Comparison of ENCODE assay signal across 9 cellular contexts in genomic region chr3:43997788-43998373, GRCh38.
A peak's percentile ranks its signal among the peaks of the same experiment; 100 is the strongest.
DNase-seq lines count a peak whose midpoint lies in the region; ATAC-seq lines count a peak whose summit lies in the region.
"Had no signal": no experiment of that assay in that cellular context is flagged by ENCODE, and none has a peak within 500 bp of the region (broad histone marks: within the 10 kb centered on the region; RNA-seq: fewer than 3 reads in every experiment).

No MANE protein-coding gene starts in this region.

- no peaks in the 10 kb centered on the region for H3K9me3 ChIP-seq in iPS DF 6.9 (ENCODE audit: control insufficient read depth, insufficient read depth, low read length)
- H3K9me3 ChIP-seq: vagina had no signal

- peaks cover 86% of the 10 kb centered on the region for H3K27me3 Mint-ChIP-seq in activated CD4-positive, alpha-beta T cell treated with anti-CD3 and anti-CD28 coated beads, Interleukin-2, amount 10 ng/mL, durations not matched to agents 7 days and 5 days
- H3K27me3 Mint-ChIP-seq in activated CD4-positive, alpha-beta memory T cell treated with anti-CD3 and anti-CD28 coated beads, Interleukin-2, amount 10 ng/mL, durations not matched to agents 7 days and 5 days = peaks cover 83% of the 10 kb centered on the region
- H3K27me3 Mint-ChIP-seq in stimulated activated naive CD8-positive, alpha-beta T cell treated with anti-CD3 and anti-CD28 coated beads, Interleukin-15, amount 100 ng/mL, for 72 hours = peaks cover 100% of the 10 kb centered on the region

- H3K4me3 ChIP-seq in iPS DF 6.9 (ENCODE audit: low read length) = peak overlapping the region; percentile 64; the same call in 1 of the 2 replicates

- H3K27me3 ChIP-seq in iPS DF 6.9 (ENCODE audit: control insufficient read depth, insufficient read depth, low read length) = peaks cover 45% of the 10 kb centered on the region
- H3K27me3 ChIP-seq: vagina had no signal

- H3K4me1 ChIP-seq in iPS DF 6.9 (ENCODE audit: control insufficient read depth, insufficient read depth, low read length) = peaks cover 9% of the 10 kb centered on the region

- H3K9me3 Mint-ChIP-seq in activated CD4-positive, alpha-beta T cell treated with anti-CD3 and anti-CD28 coated beads, Interleukin-2, amount 10 ng/mL, durations not matched to agents 7 days and 5 days = peaks cover 7% of the 10 kb centered on the region
- no peaks in the 10 kb centered on the region for H3K9me3 Mint-ChIP-seq in activated CD4-positive, alpha-beta memory T cell treated with anti-CD3 and anti-CD28 coated beads, Interleukin-2, amount 10 ng/mL, durations not matched to agents 7 days and 5 days
- no peaks in the 10 kb centered on the region for H3K9me3 Mint-ChIP-seq in stimulated activated naive CD8-positive, alpha-beta T cell treated with anti-CD3 and anti-CD28 coated beads, Interleukin-15, amount 100 ng/mL, for 72 hours

- peaks cover 9% of the 10 kb centered on the region for H3K36me3 Mint-ChIP-seq in activated CD4-positive, alpha-beta T cell treated with anti-CD3 and anti-CD28 coated beads, Interleukin-2, amount 10 ng/mL, durations not matched to agents 7 days and 5 days (ENCODE audit: low read depth)
- H3K36me3 Mint-ChIP-seq in activated CD4-positive, alpha-beta memory T cell treated with anti-CD3 and anti-CD28 coated beads, Interleukin-2, amount 10 ng/mL, durations not matched to agents 7 days and 5 days (ENCODE audit: low read depth) = peaks cover 8% of the 10 kb centered on the region

- no peak for DNase-seq in activated CD4-positive, alpha-beta T cell treated with anti-CD3 and anti-CD28 coated beads, Interleukin-2, amount 10 ng/mL, durations not matched to agents 7 days and 5 days
- DNase-seq in activated CD4-positive, alpha-beta T cell treated with anti-CD3 and anti-CD28 coated beads, Interleukin-2, amount 50 U/mL, for 1 hour = no peak
- DNase-seq in activated CD4-positive, alpha-beta memory T cell treated with anti-CD3 and anti-CD28 coated beads, Interleukin-2, amount 10 ng/mL, durations not matched to agents 7 days and 5 days = no peak
- DNase-seq in iPS DF 6.9 (ENCODE audit: low read depth, low spot score) (no peak), NCI-H1436 treated with DMSO at 0.1 percent for 48 hours (lab: John Stamatoyannopoulos, UW) (no peak)
- DNase-seq in stimulated activated naive CD8-positive, alpha-beta T cell treated with anti-CD3 and anti-CD28 coated beads, Interleukin-15, amount 100 ng/mL, for 72 hours = peak in 1 of 2 donors; percentile 10
- no peak for DNase-seq in activated effector memory CD4-positive, alpha-beta T cell treated with Interleukin-2 at 50 U/mL for 16 hours

- H3K36me3 ChIP-seq in iPS DF 6.9 (ENCODE audit: control insufficient read depth, insufficient read depth, low read length) = no peaks in the 10 kb centered on the region
- H3K36me3 ChIP-seq: vagina had no signal

- WGBS in iPS DF 6.9 (ENCODE audit: insufficient coverage, insufficient read length) = no CpG with 5 or more reads among the region's 34 CpGs

- POLR2A ChIA-PET in activated CD4-positive, alpha-beta T cell treated with anti-CD3 and anti-CD28 coated beads, Interleukin-2, amount 10 ng/mL, durations not matched to agents 7 days and 5 days (lab: Charles Lee) = no interaction called here
- POLR2A ChIA-PET in activated CD4-positive, alpha-beta memory T cell treated with anti-CD3 and anti-CD28 coated beads, Interleukin-2, amount 10 ng/mL, durations not matched to agents 7 days and 5 days (lab: Charles Lee) = no interaction called here

- H3K4me3 Mint-ChIP-seq in activated CD4-positive, alpha-beta T cell treated with anti-CD3 and anti-CD28 coated beads, Interleukin-2, amount 10 ng/mL, durations not matched to agents 7 days and 5 days = peak overlapping the region; percentile 58
- H3K4me3 Mint-ChIP-seq in activated CD4-positive, alpha-beta memory T cell treated with anti-CD3 and anti-CD28 coated beads, Interleukin-2, amount 10 ng/mL, durations not matched to agents 7 days and 5 days = peak overlapping the region; percentile 35
- H3K4me3 Mint-ChIP-seq in stimulated activated naive CD8-positive, alpha-beta T cell treated with anti-CD3 and anti-CD28 coated beads, Interleukin-15, amount 100 ng/mL, for 72 hours = peak overlapping the region; percentile 86 to 89

- peak overlapping the region; percentile 66 for H3K27ac Mint-ChIP-seq in activated CD4-positive, alpha-beta T cell treated with anti-CD3 and anti-CD28 coated beads, Interleukin-2, amount 10 ng/mL, durations not matched to agents 7 days and 5 days
- peak overlapping the region; percentile 35 for H3K27ac Mint-ChIP-seq in activated CD4-positive, alpha-beta memory T cell treated with anti-CD3 and anti-CD28 coated beads, Interleukin-2, amount 10 ng/mL, durations not matched to agents 7 days and 5 days
- H3K27ac Mint-ChIP-seq in stimulated activated naive CD8-positive, alpha-beta T cell treated with anti-CD3 and anti-CD28 coated beads, Interleukin-15, amount 100 ng/mL, for 72 hours = no peak overlapping the region

- H3K4me1 Mint-ChIP-seq in activated CD4-positive, alpha-beta T cell treated with anti-CD3 and anti-CD28 coated beads, Interleukin-2, amount 10 ng/mL, durations not matched to agents 7 days and 5 days = peaks cover 43% of the 10 kb centered on the region
- H3K4me1 Mint-ChIP-seq in activated CD4-positive, alpha-beta memory T cell treated with anti-CD3 and anti-CD28 coated beads, Interleukin-2, amount 10 ng/mL, durations not matched to agents 7 days and 5 days = peaks cover 41% of the 10 kb centered on the region
- peaks cover 49% of the 10 kb centered on the region for H3K4me1 Mint-ChIP-seq in stimulated activated naive CD8-positive, alpha-beta T cell treated with anti-CD3 and anti-CD28 coated beads, Interleukin-15, amount 100 ng/mL, for 72 hours

- no peak for ATAC-seq in stimulated activated naive CD8-positive, alpha-beta T cell treated with anti-CD3 and anti-CD28 coated beads, Interleukin-15, amount 100 ng/mL, for 72 hours
- ATAC-seq in GM21528 (IDR thresholded peaks at IDR 0.05; ENCODE audit: low FRiP score, unreplicated experiment) = no peak

- CTCF ChIA-PET in activated CD4-positive, alpha-beta T cell treated with anti-CD3 and anti-CD28 coated beads, Interleukin-2, amount 10 ng/mL, durations not matched to agents 7 days and 5 days (lab: Charles Lee) = interaction anchor here (1.0 kb wide), 1 partner anchor 23 kb away, joined by 3 read pairs; no protein-coding TSS in a partner anchor
- CTCF ChIA-PET in activated CD4-positive, alpha-beta memory T cell treated with anti-CD3 and anti-CD28 coated beads, Interleukin-2, amount 10 ng/mL, durations not matched to agents 7 days and 5 days (lab: Charles Lee) = no interaction called here

- no peak overlapping the region for H3K27ac ChIP-seq in iPS DF 6.9 (ENCODE audit: low read length)
- H3K27ac ChIP-seq: vagina had no signal

Comparison
In these comparisons a context has a peak if more than half of its experiments do, and no peak if none do; other contexts are left out.
1. H3K27ac Mint-ChIP-seq: peak in activated CD4-positive, alpha-beta T cell treated with anti-CD3 and anti-CD28 coated beads, Interleukin-2, amount 10 ng/mL, durations not matched to agents 7 days and 5 days (single experiment) and activated CD4-positive, alpha-beta memory T cell treated with anti-CD3 and anti-CD28 coated beads, Interleukin-2, amount 10 ng/mL, durations not matched to agents 7 days and 5 days (single experiment); none in stimulated activated naive CD8-positive, alpha-beta T cell treated with anti-CD3 and anti-CD28 coated beads, Interleukin-15, amount 100 ng/mL, for 72 hours (0 of 2).
2. H3K4me3 Mint-ChIP-seq: peak in every context shown above with its lines; median percentile 88 in stimulated activated naive CD8-positive, alpha-beta T cell treated with anti-CD3 and anti-CD28 coated beads, Interleukin-15, amount 100 ng/mL, for 72 hours; 58 in activated CD4-positive, alpha-beta T cell treated with anti-CD3 and anti-CD28 coated beads, Interleukin-2, amount 10 ng/mL, durations not matched to agents 7 days and 5 days; 35 in activated CD4-positive, alpha-beta memory T cell treated with anti-CD3 and anti-CD28 coated beads, Interleukin-2, amount 10 ng/mL, durations not matched to agents 7 days and 5 days.